Comparison of ENCODE assay signal across 8 cellular contexts in the genomic region with DNA sequence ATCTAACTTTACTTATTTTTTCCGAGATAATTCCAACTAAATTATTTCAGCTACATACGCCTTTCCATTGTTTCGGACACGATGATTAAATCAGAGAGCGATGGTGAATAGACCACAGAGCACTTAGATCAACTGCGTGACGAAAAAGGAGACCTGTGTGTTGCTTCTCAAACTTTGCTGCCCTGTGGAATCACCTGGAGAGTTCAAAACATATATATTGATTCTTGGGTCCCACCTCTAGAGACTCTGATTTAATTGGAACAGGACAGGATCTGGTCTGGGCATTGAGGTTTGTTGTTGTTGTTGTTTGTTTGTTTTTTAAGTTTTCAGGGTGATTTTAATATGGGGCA. TPM values are rescaled to one million over a fixed set of nuclear protein-coding genes. Genes with fewer than 3 reads are reported as not detected.
DNase-seq lines count a peak whose midpoint lies in the region; ATAC-seq and TF ChIP-seq lines count a peak whose summit lies in the region.

No MANE protein-coding gene starts in this region.

- peak overlapping the region; percentile 32 for H3K27ac Mint-ChIP-seq in GM23338
- no peak overlapping the region for H3K27ac Mint-ChIP-seq in T-cell
- H3K27ac Mint-ChIP-seq in immature natural killer cell, result no peak overlapping the region
- no peak overlapping the region for H3K27ac Mint-ChIP-seq in osteocyte (ENCODE audit: unreplicated experiment)

- H3K9me2 ChIP-seq in GM23338 (ENCODE audit: insufficient read depth), result no peaks in the 10 kb centered on the region; the same call in 1 of the 2 replicates

- peak overlapping the region; percentile 92 for H3K4me2 ChIP-seq in GM23338

- no peak for DNase-seq in A673 (ENCODE audit: low spot score)
- no peak for DNase-seq in GM23338 (ENCODE audit: low spot score)
- no peak for DNase-seq in T-cell
- no peak for DNase-seq in immature natural killer cell
- no peak for DNase-seq in T1000 (lab: John Stamatoyannopoulos, UW)
- no peak for DNase-seq in UCSD-AML1 (lab: John Stamatoyannopoulos, UW; ENCODE audit: unreplicated experiment)
- DNase-seq in osteocyte (ENCODE audit: extremely low spot score, unreplicated experiment), result no peak
- DNase-seq in GM13977 (ENCODE audit: low spot score), result no peak

- H3K36me3 Mint-ChIP-seq in GM23338 (ENCODE audit: low read depth) (peaks cover 30% of the 10 kb centered on the region), T-cell (no peaks in the 10 kb centered on the region), immature natural killer cell (no peaks in the 10 kb centered on the region), osteocyte (ENCODE audit: unreplicated experiment) (no peaks in the 10 kb centered on the region)

- H3K4me1 ChIP-seq in A673 (ENCODE audit: insufficient read depth, low read length, poor library complexity, severe bottlenecking) (peaks cover 5% of the 10 kb centered on the region), GM23338 (ENCODE audit: insufficient read depth) (peaks cover 26% of the 10 kb centered on the region)

- peaks cover 20% of the 10 kb centered on the region for H3K9me3 Mint-ChIP-seq in GM23338
- no peaks in the 10 kb centered on the region for H3K9me3 Mint-ChIP-seq in T-cell
- H3K9me3 Mint-ChIP-seq in immature natural killer cell, result peaks cover 0 to 2% (median 0%) of the 10 kb centered on the region in 6 donors
- H3K9me3 Mint-ChIP-seq in osteocyte (ENCODE audit: unreplicated experiment), result no peaks in the 10 kb centered on the region

- no peak for TF ChIP-seq CTCF in A673 (conservative IDR thresholded peaks at IDR 0.05; ENCODE audit: low read depth, low read length)
- TF ChIP-seq CTCF in GM23338 (conservative IDR thresholded peaks at IDR 0.05; ENCODE audit: low read depth in 2 of 2), result no peak
- TF ChIP-seq CTCF in osteocyte (IDR thresholded peaks at IDR 0.05), result no peak
- no peak for TF ChIP-seq CTCF in GM13977 (IDR thresholded peaks at IDR 0.05; ENCODE audit: extremely low read depth, insufficient read depth, missing control alignments)

- CTCF ChIA-PET in A673 (lab: Charles Lee) (no interaction called here), T-cell (lab: Charles Lee) (no interaction called here)

- in situ Hi-C loops in GM13977 (cut with MboI; ENCODE audit: low pct_unique_long_range_greater_than_20kb, low sequenced_read_pairs, unreplicated experiment), result no loop called here

- peak overlapping the region; percentile 67 for H3K4me3 ChIP-seq in A673 (ENCODE audit: low read depth, low read length, poor library complexity, severe bottlenecking)
- H3K4me3 ChIP-seq in GM23338, result peak overlapping the region; percentile 91

- H3K4me3 Mint-ChIP-seq in GM23338, result peak overlapping the region; percentile 96
- H3K4me3 Mint-ChIP-seq in T-cell, result peak overlapping the region; percentile 65 to 68 (median 66)
- peak overlapping the region; percentile 15 to 68 (median 63) for H3K4me3 Mint-ChIP-seq in immature natural killer cell
- no peak overlapping the region for H3K4me3 Mint-ChIP-seq in osteocyte (ENCODE audit: unreplicated experiment)

- peaks cover 32% of the 10 kb centered on the region for H3K4me1 Mint-ChIP-seq in GM23338
- peaks cover 10 to 12% (median 12%) of the 10 kb centered on the region in 3 donors for H3K4me1 Mint-ChIP-seq in T-cell
- peaks cover 5 to 6% of the 10 kb centered on the region in 2 donors for H3K4me1 Mint-ChIP-seq in immature natural killer cell
- peaks cover 11% of the 10 kb centered on the region for H3K4me1 Mint-ChIP-seq in osteocyte (ENCODE audit: unreplicated experiment)

- no peaks in the 10 kb centered on the region for H3F3A ChIP-seq in GM23338 (replicated peaks; ENCODE audit: low read depth)

- intact Hi-C loops in A673 (cut with micrococcal nuclease; ENCODE audit: unreplicated experiment), result loop anchor here (1.0 to 5.0 kb wide), 2 partner anchors 213 to 463 kb away; no protein-coding TSS in a partner anchor

- H4K20me1 ChIP-seq in GM23338 (replicated peaks; ENCODE audit: insufficient read depth), result peaks cover 20% of the 10 kb centered on the region

- no TSS peak for BruUV-seq in A673 (replicated peaks; lab: Mats Ljungman, UMichigan)

- POLR2A ChIA-PET in A673 (lab: Charles Lee; ENCODE audit: low non-redundant PET) (no interaction called here), T-cell (lab: Charles Lee) (no interaction called here)

- H2AFZ ChIP-seq in GM23338, result peak overlapping the region; percentile 66; the same call in 1 of the 2 replicates

- ATAC-seq in GM23338 (no peak; the same call in 1 of the 3 replicates), T-cell (replicated peaks in 1 of 4) (no peak)

- H3K27me3 ChIP-seq in A673 (replicated peaks; ENCODE audit: insufficient read depth, low read depth, low read length, poor library complexity), result peaks cover 3% of the 10 kb centered on the region
- no peaks in the 10 kb centered on the region for H3K27me3 ChIP-seq in GM23338 (ENCODE audit: insufficient read depth)

- no peaks in the 10 kb centered on the region for H3K9me3 ChIP-seq in A673 (ENCODE audit: low read depth, low read length, poor library complexity, severe bottlenecking)

- H3K79me2 ChIP-seq in GM23338 (replicated peaks; ENCODE audit: insufficient read depth), result peaks cover 39% of the 10 kb centered on the region

- H3K27me3 Mint-ChIP-seq in GM23338 (ENCODE audit: insufficient read depth, low read depth, poor library complexity), result peaks cover 14% of the 10 kb centered on the region
- H3K27me3 Mint-ChIP-seq in T-cell, result peaks cover 34 to 56% of the 10 kb centered on the region in 2 donors
- H3K27me3 Mint-ChIP-seq in immature natural killer cell (ENCODE audit: low read depth in 3 of 3), result peaks cover 8 to 28% (median 8%) of the 10 kb centered on the region in 3 donors
- peaks cover 46% of the 10 kb centered on the region for H3K27me3 Mint-ChIP-seq in osteocyte (ENCODE audit: unreplicated experiment)

- H3K27ac ChIP-seq in A673 (ENCODE audit: low read depth, low read length, poor library complexity, severe bottlenecking), result no peak overlapping the region
- no peak overlapping the region for H3K27ac ChIP-seq in GM23338 (ENCODE audit: low read depth)

- H3K36me3 ChIP-seq in A673 (ENCODE audit: insufficient read depth, low read length, poor library complexity, severe bottlenecking) (no peaks in the 10 kb centered on the region), GM23338 (ENCODE audit: insufficient read depth) (peaks cover 5% of the 10 kb centered on the region; the same call in 1 of the 2 replicates)

TF ChIP-seq in GM23338, 12 proteins besides CTCF, POLR2A, EP300 and RAD21:
- TF ChIP-seq STAT1 (IDR thresholded peaks at IDR 0.05; ENCODE audit: unreplicated experiment) (no peak), POLR2AphosphoS5 (IDR thresholded peaks at IDR 0.05; ENCODE audit: low read depth) (no peak), CREB1 (CRISPR knock-in tag; IDR thresholded peaks at IDR 0.05; ENCODE audit: low read depth) (no peak), EZH2phosphoT487 (IDR thresholded peaks at IDR 0.05; ENCODE audit: unreplicated experiment) (no peak), JUNB (IDR thresholded peaks at IDR 0.05; ENCODE audit: unreplicated experiment) (no peak)
- TF ChIP-seq, protein P1, sequence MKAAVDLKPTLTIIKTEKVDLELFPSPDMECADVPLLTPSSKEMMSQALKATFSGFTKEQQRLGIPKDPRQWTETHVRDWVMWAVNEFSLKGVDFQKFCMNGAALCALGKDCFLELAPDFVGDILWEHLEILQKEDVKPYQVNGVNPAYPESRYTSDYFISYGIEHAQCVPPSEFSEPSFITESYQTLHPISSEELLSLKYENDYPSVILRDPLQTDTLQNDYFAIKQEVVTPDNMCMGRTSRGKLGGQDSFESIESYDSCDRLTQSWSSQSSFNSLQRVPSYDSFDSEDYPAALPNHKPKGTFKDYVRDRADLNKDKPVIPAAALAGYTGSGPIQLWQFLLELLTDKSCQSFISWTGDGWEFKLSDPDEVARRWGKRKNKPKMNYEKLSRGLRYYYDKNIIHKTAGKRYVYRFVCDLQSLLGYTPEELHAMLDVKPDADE (IDR thresholded peaks at IDR 0.05), result no peak
- TF ChIP-seq, protein P2, sequence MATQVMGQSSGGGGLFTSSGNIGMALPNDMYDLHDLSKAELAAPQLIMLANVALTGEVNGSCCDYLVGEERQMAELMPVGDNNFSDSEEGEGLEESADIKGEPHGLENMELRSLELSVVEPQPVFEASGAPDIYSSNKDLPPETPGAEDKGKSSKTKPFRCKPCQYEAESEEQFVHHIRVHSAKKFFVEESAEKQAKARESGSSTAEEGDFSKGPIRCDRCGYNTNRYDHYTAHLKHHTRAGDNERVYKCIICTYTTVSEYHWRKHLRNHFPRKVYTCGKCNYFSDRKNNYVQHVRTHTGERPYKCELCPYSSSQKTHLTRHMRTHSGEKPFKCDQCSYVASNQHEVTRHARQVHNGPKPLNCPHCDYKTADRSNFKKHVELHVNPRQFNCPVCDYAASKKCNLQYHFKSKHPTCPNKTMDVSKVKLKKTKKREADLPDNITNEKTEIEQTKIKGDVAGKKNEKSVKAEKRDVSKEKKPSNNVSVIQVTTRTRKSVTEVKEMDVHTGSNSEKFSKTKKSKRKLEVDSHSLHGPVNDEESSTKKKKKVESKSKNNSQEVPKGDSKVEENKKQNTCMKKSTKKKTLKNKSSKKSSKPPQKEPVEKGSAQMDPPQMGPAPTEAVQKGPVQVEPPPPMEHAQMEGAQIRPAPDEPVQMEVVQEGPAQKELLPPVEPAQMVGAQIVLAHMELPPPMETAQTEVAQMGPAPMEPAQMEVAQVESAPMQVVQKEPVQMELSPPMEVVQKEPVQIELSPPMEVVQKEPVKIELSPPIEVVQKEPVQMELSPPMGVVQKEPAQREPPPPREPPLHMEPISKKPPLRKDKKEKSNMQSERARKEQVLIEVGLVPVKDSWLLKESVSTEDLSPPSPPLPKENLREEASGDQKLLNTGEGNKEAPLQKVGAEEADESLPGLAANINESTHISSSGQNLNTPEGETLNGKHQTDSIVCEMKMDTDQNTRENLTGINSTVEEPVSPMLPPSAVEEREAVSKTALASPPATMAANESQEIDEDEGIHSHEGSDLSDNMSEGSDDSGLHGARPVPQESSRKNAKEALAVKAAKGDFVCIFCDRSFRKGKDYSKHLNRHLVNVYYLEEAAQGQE (IDR thresholded peaks at IDR 0.05; ENCODE audit: unreplicated experiment), result no peak
TF ChIP-seq in GM23338: peak in this region for 0.

RNA-seq across cellular contexts. Expression of a gene that starts 0.4 kb away (rescaled TPM):
- total RNA-seq in A673 (2021) (31.3 and 36.0 TPM in 2 replicates), T-cell (under 1 TPM; 0.09 to 0.49 (median 0.30) TPM), osteocyte (2.3 and 2.5 TPM in 2 replicates)
- 48.1 and 48.5 TPM in 2 replicates for total RNA-seq in GM23338 (2014; rRNA removed; shearing (Covaris generic))
- polyA plus RNA-seq in GM23338 (2016; fragmentation: Nextera tagmentation; extraction: Ambion mirVana) (22.1 and 22.8 TPM in 2 replicates), immature natural killer cell (1 to 10 TPM in 1 of 3 donors, under 1 TPM in 2; 0.08 to 1.0 (median 0.38) TPM)
